In genomic region chrX:139932901-139933796, GRCh38 we compare ENCODE assay signal across 8 cellular contexts. TPM values are rescaled to one million over a fixed set of nuclear protein-coding genes. Genes with fewer than 3 reads are reported as not detected.
DNase-seq lines count a peak whose midpoint lies in the region; ATAC-seq, FAIRE-seq and TF ChIP-seq lines count a peak whose summit lies in the region.

TSS of gene ATP11C (minus strand) at chrX:139933053. CDS start at chrX:139932042, 1,011 bp downstream.

- TF ChIP-seq POLR2A in NB4 (IDR thresholded peaks at IDR 0.05; ENCODE audit: extremely low read depth, insufficient read length) (peak; percentile 66), GM12878 (IDR thresholded peaks at IDR 0.05; ENCODE audit: low read depth, low read length) (peak; percentile 88)

- peaks cover 42% of the 10 kb centered on the region for H3K79me2 ChIP-seq in GM12878 (ENCODE audit: control insufficient read depth, insufficient read depth, low read length)

- peak; percentile 69 for TF ChIP-seq RAD21 in GM12878 (IDR thresholded peaks at IDR 0.05; ENCODE audit: insufficient read depth, low read depth, low read length)

- in situ Hi-C loops in GM12878 (cut with MboI): loop anchor here (10.0 kb wide), 1 partner anchor 378 kb away; no protein-coding TSS in a partner anchor

- DNase-seq in GM12865 (ENCODE audit: low read depth): peak; percentile 93
- peak; percentile 38 for DNase-seq in HFF-Myc (ENCODE audit: extremely low read depth, low read depth)
- peak; percentile 91 for DNase-seq in NB4 (ENCODE audit: low read depth)
- DNase-seq in T-helper 9 cell: peak; percentile 78
- peak; percentile 46 for DNase-seq in GM12878 (ENCODE audit: low read depth, low spot score)
- peak; percentile 64 for DNase-seq in skeletal muscle cell (ENCODE audit: low read depth)
- no peak for DNase-seq in cortex of kidney (lab: John Stamatoyannopoulos, UW)

- H3K9ac ChIP-seq in GM12878 (ENCODE audit: control insufficient read depth, insufficient read depth, low read length): peak within 1 kb of the TSS; percentile 73

- ATAC-seq in GM12878: peak; percentile 82

- SMC1A ChIA-PET in GM12878 (lab: Charles Lee; ENCODE audit: uncharacterized antibody, unreplicated experiment): interaction anchor here (0.6 to 1.1 kb wide), 3 partner anchors 9 to 1158 kb away, joined by 3 to 5 read pairs (median 3); no protein-coding TSS in a partner anchor

- RAD21 ChIA-PET in GM12878 (lab: Charles Lee; ENCODE audit: unreplicated experiment): interaction anchor here (0.7 to 1.1 kb wide), 4 partner anchors 9 to 193 kb away, joined by 3 to 5 read pairs (median 4); no protein-coding TSS in a partner anchor

- TF ChIP-seq EP300 in GM12878 (IDR thresholded peaks at IDR 0.05; ENCODE audit: borderline replicate concordance in 1 of 2, control insufficient read depth in 1 of 2, low read depth in 2 of 2, low read length in 2 of 2): no peak

- H3K4me3 ChIP-seq in GM12865 (ENCODE audit: low read depth, low read length) (peak within 1 kb of the TSS; percentile 81), HFF-Myc (replicated peaks; ENCODE audit: low read depth, low read length) (peak within 1 kb of the TSS; percentile 63), NB4 (ENCODE audit: low read depth, low read length) (peak within 1 kb of the TSS; percentile 69), GM12878 (peak within 1 kb of the TSS; percentile 79), iPS-11a (ENCODE audit: low read depth, low read length) (peak within 1 kb of the TSS; percentile 58), skeletal muscle cell (ENCODE audit: low read depth, low read length) (peak within 1 kb of the TSS; percentile 70)

- CTCF ChIA-PET in GM12878 (lab: Yijun Ruan, JAX): interaction anchor here (0.6 to 1.7 kb wide), 6 partner anchors 107 to 374 kb away, joined by 3 to 5 read pairs (median 4); no protein-coding TSS in a partner anchor

- peak; percentile 35 for FAIRE-seq in GM12878 (lab: Jason Lieb, UNC)

- no peaks in the 10 kb centered on the region for H3K27me3 ChIP-seq in GM12878 (replicated peaks in 1 of 2; ENCODE audit: control insufficient read depth in 2 of 2, insufficient read depth in 2 of 2, low read length in 1 of 2)

- POLR2A ChIA-PET in GM12878 (lab: Charles Lee): no interaction called here

- H3K9me3 ChIP-seq in GM12878 (replicated peaks; ENCODE audit: control insufficient read depth, insufficient read depth, low read length): no peaks in the 10 kb centered on the region

- H3K36me3 ChIP-seq in GM12878 (ENCODE audit: control insufficient read depth in 2 of 2, insufficient read depth in 2 of 2, low read length in 1 of 2): no peaks in the 10 kb centered on the region

- no peak within 1 kb of the TSS; the same call in none of the 2 replicates for H3K4me2 ChIP-seq in GM12878 (ENCODE audit: control insufficient read depth, insufficient read depth)

- peak within 1 kb of the TSS; percentile 67 for H2AFZ ChIP-seq in GM12878 (ENCODE audit: control insufficient read depth, low read depth, low read length)

- WGBS in GM12878 (ENCODE audit: insufficient coverage, insufficient replicate concordance, low lambda C conversion rate, missing lambda C conversion rate): 38% methylated on average over 43 of the region's 52 CpGs

- no peaks in the 10 kb centered on the region for H3K4me1 ChIP-seq in GM12878 (ENCODE audit: control insufficient read depth, insufficient read depth, low read length)

- no peaks in the 10 kb centered on the region for H4K20me1 ChIP-seq in GM12878 (ENCODE audit: control insufficient read depth, insufficient read depth)

- peak within 1 kb of the TSS; percentile 83 for H3K27ac ChIP-seq in GM12878 (ENCODE audit: control insufficient read depth, insufficient read depth)

- BruUV-seq in GM12878 (replicated peaks; lab: Mats Ljungman, UMichigan): no TSS peak

- no peak for TF ChIP-seq CTCF in GM12865 (IDR thresholded peaks at IDR 0.05; ENCODE audit: insufficient read depth, low read depth, low read length, missing control alignments)
- no peak for TF ChIP-seq CTCF in HFF-Myc (IDR thresholded peaks at IDR 0.05; ENCODE audit: low read depth, low read length, missing control alignments)
- no peak for TF ChIP-seq CTCF in NB4 (IDR thresholded peaks at IDR 0.05; ENCODE audit: low read depth, low read length)
- TF ChIP-seq CTCF in GM12878 (IDR thresholded peaks at IDR 0.05 in 2 of 3, conservative IDR thresholded peaks at IDR 0.05 in 1 of 3; ENCODE audit: control insufficient read depth in 2 of 3, extremely low read depth in 1 of 3, insufficient read depth in 1 of 3, low read depth in 3 of 3, low read length in 3 of 3): peak in 2 of 3 experiments; percentile 11 to 50; a peak in 3 of 6 replicates

- intact Hi-C loops in GM12878 (cut with micrococcal nuclease; ENCODE audit: unreplicated experiment): loop anchor here (5.0 to 10.0 kb wide), 5 partner anchors 41 to 381 kb away; no protein-coding TSS in a partner anchor

TF ChIP-seq in GM12878, 131 proteins besides CTCF, POLR2A, EP300 and RAD21 (continues in another document):
- TF ChIP-seq RAD51 (IDR thresholded peaks at IDR 0.05) (no peak), ZBTB11 (CRISPR knock-in tag; IDR thresholded peaks at IDR 0.05) (no peak), SMAD5 (IDR thresholded peaks at IDR 0.05; ENCODE audit: low read depth) (peak; percentile 34; the same call in 1 of the 2 replicates), TARDBP (IDR thresholded peaks at IDR 0.05; ENCODE audit: borderline replicate concordance) (0 out of 2 replicates have a peak, but pooled peaks have one; percentile 62), SIN3A (IDR thresholded peaks at IDR 0.05; ENCODE audit: low read depth, low read length) (no peak), MAX (IDR thresholded peaks at IDR 0.05; ENCODE audit: low read depth, low read length) (no peak), EED (IDR thresholded peaks at IDR 0.05; ENCODE audit: low read depth) (no peak), E4F1 (IDR thresholded peaks at IDR 0.05; ENCODE audit: borderline replicate concordance, partially characterized antibody) (no peak), SREBF1 (IDR thresholded peaks at IDR 0.05; ENCODE audit: low read length) (no peak), RB1 (IDR thresholded peaks at IDR 0.05; ENCODE audit: borderline replicate concordance) (no peak)

RNA-seq across cellular contexts. Expression of gene ATP11C, which starts in this region (rescaled TPM):
- 74.3 and 78.5 TPM in 2 replicates for total RNA-seq in GM12878 (2013; cell fraction: nucleolus; rRNA removed)
- total RNA-seq in GM12878 (2014; rRNA removed) (41.4 and 52.4 TPM in 2 replicates), GM12878 (2014; rRNA removed; fragmentation: Illumina TruSeq; extraction: Trizol) (43.9 and 44.0 TPM in 2 replicates), GM12878 (2021) (30.5 and 31.5 TPM in 2 replicates)
- 10.2 TPM for polyA plus RNA-seq in GM12878 (2011; ENCODE audit: low read depth)
- polyA plus RNA-seq in GM12878 (2011; rRNA removed) (36.6 and 57.4 TPM in 2 replicates), GM12878 (2014; fragmentation: Illumina TruSeq; extraction: Trizol) (29.1 and 38.2 TPM in 2 replicates), GM12878 (2014; fragmentation: Nextera tagmentation; extraction: Ambion mirVana) (10 to 100 TPM; 16.2 to 19.1 TPM), GM12878 (2014; rRNA removed) (20.4 and 22.0 TPM in 2 replicates), GM12878 (2016; fragmentation: Nextera tagmentation; extraction: Ambion mirVana) (10 to 100 TPM; 16.4 to 18.2 TPM)
- polyA plus RNA-seq in GM12878 (2011; cell fraction: cytosol; rRNA removed): 10.2 and 12.1 TPM in 2 replicates
- 24.0 and 24.8 TPM in 2 replicates for polyA plus RNA-seq in GM12878 (2011; cell fraction: nucleus; rRNA removed)
- 16.2 and 18.6 TPM in 2 replicates for polyA plus RNA-seq in GM12878 (2012)
- 29.5 and 42.8 TPM in 2 replicates for polyA minus RNA-seq in GM12878 (2011; rRNA and poly(A)+ RNA removed)
- polyA minus RNA-seq in GM12878 (2011; cell fraction: cytosol; rRNA and poly(A)+ RNA removed): 20.7 and 25.9 TPM in 2 replicates
- polyA minus RNA-seq in GM12878 (2011; cell fraction: nucleus; rRNA and poly(A)+ RNA removed): 44.0 and 51.5 TPM in 2 replicates

Comparison
In these comparisons a context has a peak if more than half of its experiments do, and no peak if none do; other contexts are left out.
1. CTCF ChIP-seq: peak in GM12878 (2 of 3); none in GM12865 (single experiment), HFF-Myc (single experiment) and NB4 (single experiment).
2. Peak in every context shown above with its lines, with median percentiles within 50 percentile points of each other: H3K4me3 ChIP-seq.